ENCODE assay signal across 1 cellular context in genomic region chr22:39674536-39674935, GRCh38.
TF ChIP-seq lines count a peak whose summit lies in the region.

No MANE protein-coding gene starts in this region.

TF ChIP-seq in A549, 52 proteins besides CTCF, POLR2A, EP300 and RAD21 (continued from another document):
- TF ChIP-seq HMGXB4 (CRISPR knock-in tag; IDR thresholded peaks at IDR 0.05; ENCODE audit: borderline replicate concordance): no peak
- no peak for TF ChIP-seq EHMT2 (IDR thresholded peaks at IDR 0.05; ENCODE audit: low read depth)
- no peak for TF ChIP-seq MYC (IDR thresholded peaks at IDR 0.05; ENCODE audit: borderline replicate concordance, low read length)
- no peak for TF ChIP-seq NFE2L2 (conservative IDR thresholded peaks at IDR 0.05; ENCODE audit: low read length)
- no peak for TF ChIP-seq CBX2 (IDR thresholded peaks at IDR 0.05; ENCODE audit: borderline replicate concordance, low read depth)
- no peak for TF ChIP-seq CHD2 (IDR thresholded peaks at IDR 0.05; ENCODE audit: low read length, partially characterized antibody)
- no peak for TF ChIP-seq MAZ (IDR thresholded peaks at IDR 0.05; ENCODE audit: borderline replicate concordance, low read depth, low read length)
- no peak for TF ChIP-seq PBX3 (IDR thresholded peaks at IDR 0.05)
- TF ChIP-seq NPAS2 (CRISPR knock-in tag; IDR thresholded peaks at IDR 0.05; ENCODE audit: borderline replicate concordance): no peak
- TF ChIP-seq MAX (IDR thresholded peaks at IDR 0.05): no peak
- no peak for TF ChIP-seq HOXB5 (CRISPR knock-in tag; IDR thresholded peaks at IDR 0.05)
- TF ChIP-seq HDAC2 (IDR thresholded peaks at IDR 0.05): no peak
- TF ChIP-seq BCL3 (IDR thresholded peaks at IDR 0.05): no peak
- TF ChIP-seq ZSCAN20 (CRISPR knock-in tag; IDR thresholded peaks at IDR 0.05): no peak
- no peak for TF ChIP-seq NR3C1 (IDR thresholded peaks at IDR 0.05)
TF ChIP-seq in A549: peak in this region for 0.
